Comparison of ENCODE assay signal across 9 cellular contexts in genomic region chr6:40586369-40586768, GRCh38. TPM values are rescaled to one million over a fixed set of nuclear protein-coding genes. Genes with fewer than 3 reads are reported as not detected.
DNase-seq lines count a peak whose midpoint lies in the region; ATAC-seq, FAIRE-seq and TF ChIP-seq lines count a peak whose summit lies in the region.
"Had no signal": no experiment of that assay in that cellular context is flagged by ENCODE, and none has a peak within 500 bp of the region (broad histone marks: within the 10 kb centered on the region; RNA-seq: fewer than 3 reads in every experiment).

No MANE protein-coding gene starts in this region.

- peak overlapping the region; percentile 62 for H3K4me3 Mint-ChIP-seq in activated T-helper 17 cell treated with anti-CD3 and anti-CD28 coated beads, Interleukin-2, amount 50 U/mL, for 72 hours

- H3K36me3 ChIP-seq in mesendoderm (ENCODE audit: control insufficient read depth, insufficient read depth, low read length) (no peaks in the 10 kb centered on the region), mucosa of descending colon (ENCODE audit: low read depth) (no peaks in the 10 kb centered on the region)

- H3K79me2 ChIP-seq in mesendoderm (ENCODE audit: control insufficient read depth, insufficient read depth, low read length) = no peaks in the 10 kb centered on the region

- intact Hi-C loops in right cardiac atrium (cut with DNase I) = loop anchor here in 1 of 4 donors (10.0 kb wide), 1 partner anchor 262 kb away; no protein-coding TSS in a partner anchor
- intact Hi-C loops in left ventricle myocardium superior (cut with micrococcal nuclease) = no loop called here
- intact Hi-C loops in mucosa of descending colon (cut with DNase I, micrococcal nuclease) = no loop called here

- H2AK5ac ChIP-seq in mesendoderm (ENCODE audit: low read length) = no peak overlapping the region

- no peak overlapping the region for H2BK15ac ChIP-seq in mesendoderm (replicated peaks; ENCODE audit: low read depth)

- H3K9me3 ChIP-seq in right cardiac atrium (ENCODE audit: control insufficient read depth, low read length) = no peaks in the 10 kb centered on the region
- H3K9me3 ChIP-seq in mucosa of descending colon = no peaks in the 10 kb centered on the region

- H3K36me3 Mint-ChIP-seq in activated T-helper 17 cell treated with anti-CD3 and anti-CD28 coated beads, Interleukin-2, amount 50 U/mL, for 72 hours (ENCODE audit: low read depth) = no peaks in the 10 kb centered on the region

- no peak overlapping the region for H2BK120ac ChIP-seq in mesendoderm (ENCODE audit: low read depth, low read length)

- ATAC-seq in right cardiac atrium (no peak), left ventricle myocardium superior (no peak), mucosa of descending colon (no peak), esophagus mucosa (no peak)
- no peak for ATAC-seq in activated T-helper 17 cell treated with anti-CD3 and anti-CD28 coated beads, Interleukin-2, amount 50 U/mL, for 72 hours (replicated peaks)

- peaks cover 32% of the 10 kb centered on the region for H3K27me3 Mint-ChIP-seq in activated T-helper 17 cell treated with anti-CD3 and anti-CD28 coated beads, Interleukin-2, amount 50 U/mL, for 72 hours

- H3K56ac ChIP-seq in mesendoderm (ENCODE audit: low read length) = no peak overlapping the region

- peaks cover 9% of the 10 kb centered on the region for H3K4me1 Mint-ChIP-seq in activated T-helper 17 cell treated with anti-CD3 and anti-CD28 coated beads, Interleukin-2, amount 50 U/mL, for 72 hours

- H4K8ac ChIP-seq in mesendoderm (ENCODE audit: low read depth, low read length) = no peak overlapping the region

- WGBS in right cardiac atrium = 11% methylated on average over 15 of the region's 15 CpGs
- WGBS in mesendoderm (ENCODE audit: extremely low coverage, insufficient coverage, low lambda C conversion rate) = no CpG with 5 or more reads among the region's 15 CpGs

- DNase-seq in right cardiac atrium (no peak), left ventricle myocardium superior (no peak), mesendoderm (no peak), mucosa of descending colon (no peak), RCC 7860 (ENCODE audit: low spot score) (no peak), NCI-H524 treated with DMSO at 0.1 percent for 48 hours (lab: John Stamatoyannopoulos, UW) (no peak)
- DNase-seq: EL had no signal

- H2BK5ac ChIP-seq in mesendoderm (ENCODE audit: low read length) = no peak overlapping the region

- no peak overlapping the region for H3K27ac ChIP-seq in right cardiac atrium (ENCODE audit: low read length)
- no peak overlapping the region for H3K27ac ChIP-seq in mesendoderm (ENCODE audit: low read depth, low read length)

- H3K4me3 ChIP-seq in right cardiac atrium (ENCODE audit: low read length) (peak overlapping the region; percentile 15), mesendoderm (ENCODE audit: low read length) (no peak overlapping the region), mucosa of descending colon (no peak overlapping the region)

- no peak overlapping the region for H3K9ac ChIP-seq in mesendoderm (ENCODE audit: low read length)

- H3K9me3 Mint-ChIP-seq in activated T-helper 17 cell treated with anti-CD3 and anti-CD28 coated beads, Interleukin-2, amount 50 U/mL, for 72 hours = no peaks in the 10 kb centered on the region

- H3K27me3 ChIP-seq in right cardiac atrium (ENCODE audit: control insufficient read depth, insufficient read depth) (no peaks in the 10 kb centered on the region), mesendoderm (ENCODE audit: insufficient read depth, low read length, poor library complexity) (peaks cover 7% of the 10 kb centered on the region)

- no peak overlapping the region for H3K27ac Mint-ChIP-seq in activated T-helper 17 cell treated with anti-CD3 and anti-CD28 coated beads, Interleukin-2, amount 50 U/mL, for 72 hours

- peaks cover 2% of the 10 kb centered on the region for H3K4me1 ChIP-seq in right cardiac atrium (ENCODE audit: control insufficient read depth, insufficient read depth, low read length)
- peaks cover 15% of the 10 kb centered on the region for H3K4me1 ChIP-seq in mesendoderm (ENCODE audit: control insufficient read depth, low read depth, low read length)
- H3K4me1 ChIP-seq in mucosa of descending colon (ENCODE audit: low read depth) = peaks cover 28% of the 10 kb centered on the region

- TF ChIP-seq CTCF in mucosa of descending colon (IDR thresholded peaks at IDR 0.05) = no peak

- no peak overlapping the region for H4K5ac ChIP-seq in mesendoderm (ENCODE audit: low read length)

- FAIRE-seq in RCC 7860 (lab: Jason Lieb, UNC) = no peak

- no peak overlapping the region for H3K4ac ChIP-seq in mesendoderm (ENCODE audit: low read depth, low read length)

- no peak overlapping the region for H3K18ac ChIP-seq in mesendoderm (ENCODE audit: low read length)

- no peaks in the 10 kb centered on the region for H3K79me1 ChIP-seq in mesendoderm (ENCODE audit: low read length)

- no peak overlapping the region for H3K23ac ChIP-seq in mesendoderm (ENCODE audit: low read length)

- peak overlapping the region; percentile 90 for H3K4me2 ChIP-seq in mesendoderm (ENCODE audit: low read length)

RNA-seq across cellular contexts. Expression of gene LRFN2, which starts 0.8 kb away (rescaled TPM):
- not detected for total RNA-seq in right cardiac atrium
- not detected for polyA plus RNA-seq in right cardiac atrium
- total RNA-seq in left ventricle myocardium superior = not detected
- total RNA-seq in activated T-helper 17 cell treated with anti-CD3 and anti-CD28 coated beads, Interleukin-2, amount 50 U/mL, for 72 hours = under 1 TPM in 1 of 2 donors, not detected in 1; 0.08 TPM
- 0.14 TPM for polyA plus RNA-seq in mesendoderm (2013, experiment 1 of 2)
- 0.18 TPM for polyA plus RNA-seq in mesendoderm (2013, experiment 2 of 2)
- total RNA-seq in mucosa of descending colon = under 1 TPM; 0.14 to 0.29 (median 0.16) TPM
- total RNA-seq in esophagus mucosa = 0.32 TPM
